19 cellular contexts compared by ENCODE assay signal in the genomic region with DNA sequence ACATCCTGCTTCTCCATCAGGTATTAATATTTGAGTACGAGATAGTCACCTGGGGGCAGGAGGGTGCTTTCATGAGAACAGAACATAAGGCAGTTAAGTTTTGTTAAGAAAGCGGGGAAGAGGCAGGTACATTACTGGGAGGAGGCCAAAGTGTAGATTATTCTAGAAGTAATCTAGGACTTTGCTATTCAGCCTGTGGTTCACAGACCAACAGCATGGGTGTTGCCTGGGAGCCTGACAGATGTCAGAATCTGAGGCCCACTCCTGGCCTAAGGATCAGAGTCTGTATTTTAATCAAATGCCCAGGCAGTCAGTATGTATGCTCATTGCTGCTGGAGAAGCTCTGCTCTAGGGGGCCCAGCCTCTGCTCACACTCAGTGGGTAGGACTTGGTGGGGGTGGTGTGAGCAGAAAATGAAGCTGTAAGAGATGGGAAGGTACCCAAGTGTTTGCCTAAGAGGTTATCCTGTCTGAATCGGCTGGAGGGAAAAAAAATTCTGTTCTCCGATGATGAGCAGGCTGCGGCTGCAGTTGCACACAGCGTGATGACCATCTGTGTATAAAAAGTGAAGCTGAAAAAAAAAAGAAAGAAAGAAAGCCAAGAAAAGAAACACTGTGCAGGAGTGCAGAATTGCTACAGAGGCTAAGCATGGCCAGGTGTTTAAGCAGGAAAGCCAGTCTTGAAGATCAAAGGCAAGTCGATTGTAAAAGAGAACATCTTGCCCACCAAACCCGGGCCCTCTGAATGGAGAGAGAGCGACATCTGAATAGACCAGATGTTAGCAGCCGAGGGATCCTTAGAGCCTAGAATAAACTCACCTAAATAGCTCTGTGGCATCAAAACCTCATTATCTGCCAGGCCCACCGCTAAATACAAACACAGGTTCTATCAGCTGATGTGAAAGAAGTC.
A peak's percentile ranks its signal among the peaks of the same experiment; 100 is the strongest.
DNase-seq lines count a peak whose midpoint lies in the region; ATAC-seq lines count a peak whose summit lies in the region.
"Had no signal": no experiment of that assay in that cellular context is flagged by ENCODE, and none has a peak within 500 bp of the region (broad histone marks: within the 10 kb centered on the region; RNA-seq: fewer than 3 reads in every experiment).

No MANE protein-coding gene starts in this region.

- H3K9me3 ChIP-seq in thymus (ENCODE audit: control insufficient read depth) = no peaks in the 10 kb centered on the region
- H3K9me3 ChIP-seq: uterus had no signal

- H3K27ac ChIP-seq in thymus (ENCODE audit: low read depth) = peak overlapping the region; percentile 84
- H3K27ac ChIP-seq: coronary artery had no signal

- peaks cover 64% of the 10 kb centered on the region for H3K4me1 ChIP-seq in thymus (ENCODE audit: control insufficient read depth, insufficient read depth, low read length)
- H3K4me1 ChIP-seq: uterus had no signal

- POLR2A ChIA-PET in activated naive CD8-positive, alpha-beta T cell treated with anti-CD3 and anti-CD28 coated beads, Interleukin-2, amount 10 ng/mL, durations not matched to agents 7 days and 5 days (lab: Charles Lee) = no interaction called here

- no peak for DNase-seq in activated naive CD8-positive, alpha-beta T cell treated with anti-CD3 and anti-CD28 coated beads, Interleukin-2, amount 10 ng/mL, durations not matched to agents 7 days and 5 days
- no peak for DNase-seq in activated naive CD8-positive, alpha-beta T cell treated with anti-CD3 and anti-CD28 coated beads, Interleukin-2, amount 50 U/mL, for 24 hours
- DNase-seq in amniotic epithelial cell (ENCODE audit: low read depth) = peak; percentile 38
- DNase-seq in inferior parietal cortex (ENCODE audit: extremely low spot score) = peak; percentile 23
- no peak for DNase-seq in KBM-7
- DNase-seq: activated CD4-positive, alpha-beta T cell treated with anti-CD3 and anti-CD28 coated beads, Interleukin-2, amount 10 ng/mL, durations not matched to agents 24 days and 14 days; activated gamma-delta T cell treated with Interleukin-2 at 50 U/mL for 16 hours; COR-L47; HFFc6; naive thymus-derived CD4-positive, alpha-beta T cell; NCI-H2029; NCI-H82; stimulated activated naive CD8-positive, alpha-beta T cell treated with anti-CD3 and anti-CD28 coated beads, Interleukin-15, amount 100 ng/mL, for 72 hours; uterus had no signal

- in situ Hi-C loops in KBM-7 (cut with MboI; ENCODE audit: low pct_unique_long_range_greater_than_20kb, low sequenced_read_pairs) = loop anchor here (25.0 kb wide), 1 partner anchor 1123 kb away; no protein-coding TSS in a partner anchor

- H3K27me3 Mint-ChIP-seq in activated naive CD8-positive, alpha-beta T cell treated with anti-CD3 and anti-CD28 coated beads, Interleukin-2, amount 10 ng/mL, durations not matched to agents 7 days and 5 days = no peaks in the 10 kb centered on the region
- H3K27me3 Mint-ChIP-seq in activated naive CD8-positive, alpha-beta T cell treated with anti-CD3 and anti-CD28 coated beads, Interleukin-2, amount 50 U/mL, for 24 hours = no peaks in the 10 kb centered on the region
- H3K27me3 Mint-ChIP-seq: activated CD4-positive, alpha-beta T cell treated with anti-CD3 and anti-CD28 coated beads, Interleukin-2, amount 10 ng/mL, durations not matched to agents 24 days and 14 days; naive thymus-derived CD4-positive, alpha-beta T cell; stimulated activated naive CD8-positive, alpha-beta T cell treated with anti-CD3 and anti-CD28 coated beads, Interleukin-15, amount 100 ng/mL, for 72 hours had no signal

- H3K36me3 ChIP-seq in thymus (ENCODE audit: control insufficient read depth, insufficient read depth) = peaks cover 4% of the 10 kb centered on the region
- H3K36me3 ChIP-seq: uterus had no signal

- peaks cover 21% of the 10 kb centered on the region for H3K4me1 Mint-ChIP-seq in activated naive CD8-positive, alpha-beta T cell treated with anti-CD3 and anti-CD28 coated beads, Interleukin-2, amount 10 ng/mL, durations not matched to agents 7 days and 5 days
- H3K4me1 Mint-ChIP-seq in activated naive CD8-positive, alpha-beta T cell treated with anti-CD3 and anti-CD28 coated beads, Interleukin-2, amount 50 U/mL, for 24 hours = peaks cover 27% of the 10 kb centered on the region

- peaks cover 1% of the 10 kb centered on the region for H3K9me3 Mint-ChIP-seq in activated naive CD8-positive, alpha-beta T cell treated with anti-CD3 and anti-CD28 coated beads, Interleukin-2, amount 10 ng/mL, durations not matched to agents 7 days and 5 days
- H3K9me3 Mint-ChIP-seq in activated naive CD8-positive, alpha-beta T cell treated with anti-CD3 and anti-CD28 coated beads, Interleukin-2, amount 50 U/mL, for 24 hours = no peaks in the 10 kb centered on the region
- H3K9me3 Mint-ChIP-seq: HFFc6; stimulated activated naive CD8-positive, alpha-beta T cell treated with anti-CD3 and anti-CD28 coated beads, Interleukin-15, amount 100 ng/mL, for 72 hours had no signal

- no peak for ATAC-seq in activated naive CD8-positive, alpha-beta T cell treated with anti-CD3 and anti-CD28 coated beads, Interleukin-2, amount 10 ng/mL, durations not matched to agents 7 days and 5 days (ENCODE audit: low read depth)
- no peak for ATAC-seq in activated naive CD8-positive, alpha-beta T cell treated with anti-CD3 and anti-CD28 coated beads, Interleukin-2, amount 50 U/mL, for 24 hours
- ATAC-seq in GM18498 (IDR thresholded peaks at IDR 0.05; ENCODE audit: unreplicated experiment) (no peak), HG03108 (IDR thresholded peaks at IDR 0.05; ENCODE audit: unreplicated experiment) (no peak)
- ATAC-seq: naive thymus-derived CD4-positive, alpha-beta T cell; stimulated activated naive CD8-positive, alpha-beta T cell treated with anti-CD3 and anti-CD28 coated beads, Interleukin-15, amount 100 ng/mL, for 72 hours had no signal

- H3K27me3 ChIP-seq in thymus (ENCODE audit: control insufficient read depth, insufficient read depth) = no peaks in the 10 kb centered on the region
- H3K27me3 ChIP-seq: uterus had no signal

- H3K4me3 ChIP-seq in thymus (ENCODE audit: low read length) = peak overlapping the region; percentile 21
- H3K4me3 ChIP-seq: coronary artery, lung, uterus had no signal

- peak overlapping the region; percentile 11 for H3K27ac Mint-ChIP-seq in activated naive CD8-positive, alpha-beta T cell treated with anti-CD3 and anti-CD28 coated beads, Interleukin-2, amount 10 ng/mL, durations not matched to agents 7 days and 5 days
- no peak overlapping the region for H3K27ac Mint-ChIP-seq in activated naive CD8-positive, alpha-beta T cell treated with anti-CD3 and anti-CD28 coated beads, Interleukin-2, amount 50 U/mL, for 24 hours
- H3K27ac Mint-ChIP-seq: activated CD4-positive, alpha-beta T cell treated with anti-CD3 and anti-CD28 coated beads, Interleukin-2, amount 10 ng/mL, durations not matched to agents 24 days and 14 days; HFFc6 had no signal

- H3K4me3 Mint-ChIP-seq in activated naive CD8-positive, alpha-beta T cell treated with anti-CD3 and anti-CD28 coated beads, Interleukin-2, amount 10 ng/mL, durations not matched to agents 7 days and 5 days = no peak overlapping the region
- H3K4me3 Mint-ChIP-seq in activated naive CD8-positive, alpha-beta T cell treated with anti-CD3 and anti-CD28 coated beads, Interleukin-2, amount 50 U/mL, for 24 hours = no peak overlapping the region
- H3K4me3 Mint-ChIP-seq: activated CD4-positive, alpha-beta T cell treated with anti-CD3 and anti-CD28 coated beads, Interleukin-2, amount 10 ng/mL, durations not matched to agents 24 days and 14 days; HFFc6; stimulated activated naive CD8-positive, alpha-beta T cell treated with anti-CD3 and anti-CD28 coated beads, Interleukin-15, amount 100 ng/mL, for 72 hours had no signal

- H3K36me3 Mint-ChIP-seq in activated naive CD8-positive, alpha-beta T cell treated with anti-CD3 and anti-CD28 coated beads, Interleukin-2, amount 10 ng/mL, durations not matched to agents 7 days and 5 days = peaks cover 2% of the 10 kb centered on the region
- peaks cover 2% of the 10 kb centered on the region for H3K36me3 Mint-ChIP-seq in activated naive CD8-positive, alpha-beta T cell treated with anti-CD3 and anti-CD28 coated beads, Interleukin-2, amount 50 U/mL, for 24 hours (ENCODE audit: low read depth)

- 18% methylated on average over 11 of the region's 11 CpGs for WGBS in thymus

Comparison
In these comparisons a context has a peak if more than half of its experiments do, and no peak if none do; other contexts are left out.
1. DNase-seq: peak in amniotic epithelial cell (single experiment) and inferior parietal cortex (single experiment); none in activated naive CD8-positive, alpha-beta T cell treated with anti-CD3 and anti-CD28 coated beads, Interleukin-2, amount 10 ng/mL, durations not matched to agents 7 days and 5 days (single experiment), activated naive CD8-positive, alpha-beta T cell treated with anti-CD3 and anti-CD28 coated beads, Interleukin-2, amount 50 U/mL, for 24 hours (single experiment) and KBM-7 (single experiment).